In genomic region chr18:12430137-12430990, GRCh38 we compare ENCODE assay signal across 22 cellular contexts. TPM values are rescaled to one million over a fixed set of nuclear protein-coding genes. Genes with fewer than 3 reads are reported as not detected.
DNase-seq lines count a peak whose midpoint lies in the region; ATAC-seq, FAIRE-seq and TF ChIP-seq lines count a peak whose summit lies in the region.
"Had no signal": no experiment of that assay in that cellular context is flagged by ENCODE, and none has a peak within 500 bp of the region (broad histone marks: within the 10 kb centered on the region; RNA-seq: fewer than 3 reads in every experiment).

No MANE protein-coding gene starts in this region.

- BruUV-seq in IMR-90 (replicated peaks; lab: Mats Ljungman, UMichigan), result no TSS peak

- no peak overlapping the region for H3K4me2 ChIP-seq in IMR-90 (ENCODE audit: low read depth, low read length)
- no peak overlapping the region for H3K4me2 ChIP-seq in neuronal stem cell (ENCODE audit: insufficient read depth, low read length, poor library complexity, severe bottlenecking)

- H2BK15ac ChIP-seq in IMR-90 (ENCODE audit: low read depth, low read length), result no peak overlapping the region
- no peak overlapping the region for H2BK15ac ChIP-seq in neuronal stem cell (ENCODE audit: low read length)

- H2AK5ac ChIP-seq in IMR-90 (ENCODE audit: low read depth, low read length) (no peak overlapping the region), neuronal stem cell (ENCODE audit: low read depth, low read length) (no peak overlapping the region)

- H3K27me3 ChIP-seq in IMR-90 (ENCODE audit: control insufficient read depth, insufficient read depth, low read length) (no peaks in the 10 kb centered on the region), neuronal stem cell (ENCODE audit: control insufficient read depth in 3 of 3, insufficient read depth in 3 of 3, low read depth in 1 of 3, low read length in 3 of 3) (peaks cover 0 to 2% (median 0%) of the 10 kb centered on the region in 3 experiments)
- H3K27me3 ChIP-seq: SJCRH30 had no signal

- H2BK12ac ChIP-seq in neuronal stem cell (ENCODE audit: low read length), result peak overlapping the region; percentile 28

- no peak overlapping the region for H2AK9ac ChIP-seq in IMR-90 (replicated peaks; ENCODE audit: low read depth, low read length, poor library complexity)

- H2AFZ ChIP-seq in IMR-90 (replicated peaks; ENCODE audit: low read length, poor library complexity), result no peak overlapping the region
- no peak overlapping the region for H2AFZ ChIP-seq in neuronal stem cell (ENCODE audit: low read length)

- H3K79me1 ChIP-seq in IMR-90 (ENCODE audit: low read depth in 1 of 2, low read length in 2 of 2), result peaks cover 0 to 4% of the 10 kb centered on the region in 2 experiments; a peak in 1 of 4 replicates
- peaks cover 2% of the 10 kb centered on the region for H3K79me1 ChIP-seq in neuronal stem cell (ENCODE audit: low read depth, low read length)

- CTCF ChIA-PET in IMR-90 (lab: Yijun Ruan, JAX), result no interaction called here

- no peak for ATAC-seq in IMR-90 (ENCODE audit: low read depth)
- ATAC-seq in esophagus mucosa, result peak; percentile 6
- no peak for ATAC-seq in GM18505 (IDR thresholded peaks at IDR 0.05; ENCODE audit: unreplicated experiment)
- ATAC-seq: HCT116, SK-N-SH treated with all-trans-retinoic acid at 6 μM for 48 hours had no signal

- no peak overlapping the region; the same call in 1 of the 2 replicates for H3K14ac ChIP-seq in IMR-90 (replicated peaks; ENCODE audit: low read depth, low read length)
- H3K14ac ChIP-seq in neuronal stem cell (ENCODE audit: low read length), result no peak overlapping the region

- H4K91ac ChIP-seq in IMR-90 (ENCODE audit: insufficient read depth, low read depth, low read length), result no peak overlapping the region
- peak overlapping the region; percentile 50 for H4K91ac ChIP-seq in neuronal stem cell (ENCODE audit: low read depth, low read length, poor library complexity)

- H3K23ac ChIP-seq in IMR-90 (ENCODE audit: low read depth, low read length) (no peak overlapping the region), neuronal stem cell (ENCODE audit: low read depth, low read length, poor library complexity) (peak overlapping the region; percentile 2)

- H3K27ac ChIP-seq in IMR-90 (ENCODE audit: insufficient read depth, low read length), result no peak overlapping the region
- H3K27ac ChIP-seq in neuronal stem cell (replicated peaks; ENCODE audit: low read length), result no peak overlapping the region
- H3K27ac ChIP-seq in coronary artery, result no peak overlapping the region
- H3K27ac ChIP-seq: SJCRH30 had no signal

- TF ChIP-seq CTCF in IMR-90 (conservative IDR thresholded peaks at IDR 0.05; ENCODE audit: low read depth, low read length), result no peak
- TF ChIP-seq CTCF in coronary artery (IDR thresholded peaks at IDR 0.05), result no peak

- no peak for TF ChIP-seq RAD21 in IMR-90 (IDR thresholded peaks at IDR 0.05; ENCODE audit: low read length)

- H4K20me1 ChIP-seq in IMR-90 (ENCODE audit: insufficient read depth, low read length), result no peaks in the 10 kb centered on the region

- no peak overlapping the region for H2BK20ac ChIP-seq in IMR-90 (ENCODE audit: low read depth, low read length)

- H4K8ac ChIP-seq in IMR-90 (ENCODE audit: low read depth in 2 of 2, low read length in 2 of 2), result no peak overlapping the region
- peak overlapping the region; percentile 92 for H4K8ac ChIP-seq in neuronal stem cell (ENCODE audit: low read depth, low read length)

- no peak overlapping the region for H4K5ac ChIP-seq in IMR-90 (ENCODE audit: low read depth, low read length)

- H3K4me1 ChIP-seq in IMR-90 (ENCODE audit: control insufficient read depth, insufficient read depth, low read length) (no peaks in the 10 kb centered on the region), neuronal stem cell (ENCODE audit: control insufficient read depth in 2 of 2, insufficient read depth in 1 of 2, low read depth in 1 of 2, low read length in 2 of 2) (peaks cover 0 to 3% of the 10 kb centered on the region in 2 donors)
- H3K4me1 ChIP-seq: SJCRH30 had no signal

- dilution Hi-C loops in IMR-90 (cut with HindIII; ENCODE audit: low sequenced_read_pairs, unreplicated experiment), result loop anchor here (25.0 kb wide), 1 partner anchor 357 kb away; no protein-coding TSS in a partner anchor

- no peak overlapping the region for H3K4me3 ChIP-seq in IMR-90 (ENCODE audit: insufficient read depth, low read depth, low read length)
- H3K4me3 ChIP-seq in neuronal stem cell (ENCODE audit: low read length in 2 of 2), result peak overlapping the region in 1 of 2 donors; percentile 66
- H3K4me3 ChIP-seq in coronary artery, result no peak overlapping the region
- H3K4me3 ChIP-seq: SJCRH30 had no signal

- DNase-seq in GM12892 (ENCODE audit: insufficient read length), result no peak
- no peak for DNase-seq in IMR-90
- DNase-seq in neuronal stem cell (ENCODE audit: low spot score), result no peak
- no peak for DNase-seq in T-helper 9 cell
- no peak for DNase-seq in COLO829 (ENCODE audit: low spot score)
- DNase-seq in coronary artery (ENCODE audit: low spot score), result no peak
- DNase-seq: GOT3, Kasumi-1, NCI-H1092 treated with DMSO at 0.1 percent for 48 hours, NCI-H1436, NCI-H187, NCI-H2171 treated with DMSO at 0.1 percent for 48 hours, NCI-H345, NCI-H524, NCI-H748 treated with DMSO at 0.1 percent for 48 hours, SJCRH30 had no signal

- in situ Hi-C loops in IMR-90 (cut with MboI; ENCODE audit: low sequenced_read_pairs), result loop anchor here (10.0 kb wide), 1 partner anchor 56 kb away; the partner anchor contains the start of gene AFG3L2

- no peak overlapping the region for H3K9ac ChIP-seq in IMR-90 (ENCODE audit: low read depth, low read length)
- peak overlapping the region; percentile 55 for H3K9ac ChIP-seq in neuronal stem cell (ENCODE audit: low read depth, low read length, poor library complexity)

- H2BK120ac ChIP-seq in IMR-90 (ENCODE audit: low read depth, low read length) (no peak overlapping the region), neuronal stem cell (ENCODE audit: low read depth, low read length) (no peak overlapping the region)

- peak; percentile 36; the same call in 1 of the 2 replicates for TF ChIP-seq POLR2A in GM12892 (IDR thresholded peaks at IDR 0.05; ENCODE audit: low read depth, low read length)
- TF ChIP-seq POLR2A in IMR-90 (IDR thresholded peaks at IDR 0.05; ENCODE audit: low read depth, low read length), result no peak
- no peak for TF ChIP-seq POLR2A in GM18505 (IDR thresholded peaks at IDR 0.05; ENCODE audit: borderline replicate concordance, extremely low read depth, insufficient read depth, insufficient read length)

- H3K18ac ChIP-seq in IMR-90 (ENCODE audit: low read depth, low read length) (no peak overlapping the region), neuronal stem cell (ENCODE audit: low read length) (no peak overlapping the region)

- H2BK5ac ChIP-seq in IMR-90 (ENCODE audit: low read depth, low read length, poor library complexity, severe bottlenecking) (peak overlapping the region; percentile 87), neuronal stem cell (ENCODE audit: low read length) (no peak overlapping the region)

- H3K9me3 ChIP-seq in IMR-90 (ENCODE audit: control insufficient read depth, insufficient read depth, low read length) (peaks cover 6% of the 10 kb centered on the region), neuronal stem cell (replicated peaks in 1 of 2; ENCODE audit: control insufficient read depth in 2 of 2, insufficient read depth in 1 of 2, low read depth in 1 of 2, low read length in 2 of 2) (peaks cover 0 to 21% of the 10 kb centered on the region in 2 donors)
- H3K9me3 ChIP-seq: SJCRH30 had no signal

- 96% methylated on average over 4 of the region's 8 CpGs; no CpG with 5 or more reads in 1 of the 2 experiments for WGBS in IMR-90 (ENCODE audit: extremely low coverage in 2 of 2, insufficient read length in 1 of 2), 2 experiments
- 100% methylated on average over 3 of the region's 8 CpGs; no CpG with 5 or more reads in 1 of the 2 donors for WGBS in neuronal stem cell (ENCODE audit: extremely low coverage in 2 of 2, insufficient read length in 2 of 2, insufficient replicate concordance in 1 of 2), 2 donors

- peaks cover 24% of the 10 kb centered on the region for H3K36me3 ChIP-seq in IMR-90 (ENCODE audit: control insufficient read depth, insufficient read depth, low read length)
- peaks cover 39 to 50% of the 10 kb centered on the region in 2 donors for H3K36me3 ChIP-seq in neuronal stem cell (replicated peaks in 1 of 2; ENCODE audit: control insufficient read depth in 2 of 2, insufficient read depth in 2 of 2, low read length in 2 of 2)

- FAIRE-seq in GM12892 (lab: Jason Lieb, UNC), result peak; percentile 86
- FAIRE-seq: D721Med, RCC 7860 had no signal

- intact Hi-C loops in IMR-90 (cut with micrococcal nuclease), result no loop called here

- no peak overlapping the region for H3K4ac ChIP-seq in IMR-90 (ENCODE audit: low read depth, low read length)
- no peak overlapping the region for H3K4ac ChIP-seq in neuronal stem cell (ENCODE audit: low read length)

- no peak overlapping the region for H3K56ac ChIP-seq in IMR-90 (ENCODE audit: extremely low read depth, insufficient read depth, low read length)

- H3K9me1 ChIP-seq in IMR-90 (ENCODE audit: insufficient read depth, low read length), result peaks cover 14% of the 10 kb centered on the region

- POLR2A ChIA-PET in IMR-90 (lab: Charles Lee; ENCODE audit: unreplicated experiment), result no interaction called here

TF ChIP-seq in IMR-90, 13 proteins besides CTCF, POLR2A, EP300 and RAD21 (continues in another document):
- no peak for TF ChIP-seq RFX5 (IDR thresholded peaks at IDR 0.05; ENCODE audit: low read depth, low read length)
- TF ChIP-seq NFE2L2 (IDR thresholded peaks at IDR 0.05; ENCODE audit: low read depth, low read length), result no peak
- TF ChIP-seq MAFK (IDR thresholded peaks at IDR 0.05; ENCODE audit: low read depth, low read length), result no peak
- TF ChIP-seq MAZ (IDR thresholded peaks at IDR 0.05; ENCODE audit: borderline replicate concordance, low read depth, low read length), result no peak

RNA-seq across cellular contexts. Expression of gene PRELID3A, which starts 22.6 kb away (rescaled TPM):
- polyA plus RNA-seq in GM12892 (2012; ENCODE audit: missing spikeins), result 6.8 TPM
- total RNA-seq in IMR-90 (2012; rRNA removed), result 1.8 and 2.2 TPM in 2 replicates
- 10.1 and 11.1 TPM in 2 replicates for polyA plus RNA-seq in IMR-90 (2012; rRNA removed)
- 3.7 and 4.4 TPM in 2 replicates for polyA plus RNA-seq in IMR-90 (2012; cell fraction: cytosol; rRNA removed)
- polyA plus RNA-seq in IMR-90 (2012; cell fraction: nucleus; rRNA removed; ENCODE audit: low replicate concordance), result 42.2 and 105 TPM in 2 replicates
- 1.2 TPM for total RNA-seq in esophagus mucosa
- polyA plus RNA-seq in neuronal stem cell (2013, experiment 1 of 2), result 7.4 TPM
- polyA plus RNA-seq in neuronal stem cell (2013, experiment 2 of 2), result 8.5 TPM

RNA-seq across cellular contexts. Expression of gene AFG3L2, which starts 53.3 kb away (rescaled TPM):
- polyA plus RNA-seq in GM12892 (2012; ENCODE audit: missing spikeins), result 46.2 TPM
- 37.6 and 65.5 TPM in 2 replicates for total RNA-seq in IMR-90 (2012; rRNA removed)
- polyA plus RNA-seq in IMR-90 (2012; rRNA removed), result 24.8 and 26.9 TPM in 2 replicates
- polyA plus RNA-seq in IMR-90 (2012; cell fraction: cytosol; rRNA removed), result 8.9 and 15.8 TPM in 2 replicates
- 8.0 and 24.0 TPM in 2 replicates for polyA plus RNA-seq in IMR-90 (2012; cell fraction: nucleus; rRNA removed; ENCODE audit: low replicate concordance)
- 43.1 TPM for total RNA-seq in esophagus mucosa
- 21.0 TPM for polyA plus RNA-seq in neuronal stem cell (2013, experiment 1 of 2)
- 20.1 TPM for polyA plus RNA-seq in neuronal stem cell (2013, experiment 2 of 2)
